ENCODE assay signal across 19 cellular contexts in the genomic region with DNA sequence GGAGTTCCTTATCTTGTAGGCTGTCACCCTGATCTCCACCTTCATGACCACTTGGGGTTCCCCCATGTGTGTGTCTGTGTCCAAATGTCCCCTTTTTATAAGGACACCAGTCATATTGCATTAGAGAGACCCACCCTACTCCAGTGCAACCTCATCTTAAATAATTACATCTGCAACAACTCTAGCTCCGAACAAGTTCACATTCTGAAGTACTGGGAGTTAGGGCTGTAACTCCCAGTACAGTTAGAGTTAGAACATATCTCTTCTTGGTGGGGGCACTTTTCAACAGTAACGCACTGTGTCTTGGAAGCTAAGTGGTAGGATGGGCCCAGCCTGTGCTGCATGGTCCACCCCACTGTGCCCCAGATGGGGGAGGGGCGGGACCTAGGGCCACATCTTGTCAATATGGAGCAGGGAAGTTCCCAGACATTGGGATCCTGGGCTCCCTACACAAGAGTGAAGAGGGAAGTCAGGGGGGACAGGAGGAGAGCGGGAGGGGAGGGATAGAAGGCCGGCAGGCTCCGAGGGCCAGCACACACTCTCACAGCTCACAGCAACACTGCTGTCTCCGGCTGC. TPM values are rescaled to one million over a fixed set of nuclear protein-coding genes. Genes with fewer than 3 reads are reported as not detected.
"Had no signal": no experiment of that assay in that cellular context is flagged by ENCODE, and none has a peak within 500 bp of the region (broad histone marks: within the 10 kb centered on the region; RNA-seq: fewer than 3 reads in every experiment).

No MANE protein-coding gene starts in this region.

- ATAC-seq: gastroesophageal sphincter; naive thymus-derived CD8-positive, alpha-beta T cell; stimulated activated naive CD8-positive, alpha-beta T cell treated with anti-CD3 and anti-CD28 coated beads, Interleukin-15, amount 100 ng/mL, for 72 hours had no signal

- DNase-seq: activated CD4-positive, alpha-beta T cell treated with anti-CD3 and anti-CD28 coated beads for 1 hour; activated CD4-positive, alpha-beta T cell treated with anti-CD3 and anti-CD28 coated beads, Interleukin-2, amount 50 U/mL, for 4 hours; activated naive CD4-positive, alpha-beta T cell treated with anti-CD3 and anti-CD28 coated beads for 36 hours; anterior cingulate cortex; brain microvascular endothelial cell; colonic mucosa; kidney glomerular epithelial cell; mesenchymal stem cell; naive thymus-derived CD8-positive, alpha-beta T cell; stimulated activated CD4-positive, alpha-beta T cell treated with anti-CD3 and anti-CD28 coated beads, Interleukin-15, amount 100 ng/mL, for 24 hours; stimulated activated CD4-positive, alpha-beta T cell treated with anti-CD3 and anti-CD28 coated beads, Interleukin-2, amount 100 ng/mL, for 48 hours; stimulated activated naive CD8-positive, alpha-beta T cell treated with anti-CD3 and anti-CD28 coated beads, Interleukin-15, amount 100 ng/mL, for 72 hours; SW 1271; T-helper 2 cell; trophoblast cell had no signal

- H3K4me1 ChIP-seq: colonic mucosa, heart left ventricle, suprapubic skin had no signal

- H3K4me3 ChIP-seq: colonic mucosa, gastroesophageal sphincter, heart left ventricle, suprapubic skin had no signal

- H3K36me3 ChIP-seq: brain microvascular endothelial cell, colonic mucosa, gastroesophageal sphincter, heart left ventricle, suprapubic skin had no signal

- H3K27ac ChIP-seq: brain microvascular endothelial cell, colonic mucosa, gastroesophageal sphincter, heart left ventricle, suprapubic skin, VCaP had no signal

- H3K27me3 ChIP-seq: brain microvascular endothelial cell, colonic mucosa, gastroesophageal sphincter, heart left ventricle, suprapubic skin had no signal

- H3K9me3 ChIP-seq: colonic mucosa, gastroesophageal sphincter, suprapubic skin had no signal

RNA-seq across cellular contexts. Expression of gene KLF15, which starts 42.0 kb away (rescaled TPM):
- polyA plus RNA-seq: naive thymus-derived CD8-positive, alpha-beta T cell had no signal
